1 cellular context compared by ENCODE assay signal in genomic region chr14:54394596-54394995, GRCh38.
TF ChIP-seq lines count a peak whose summit lies in the region.

No MANE protein-coding gene starts in this region.

TF ChIP-seq in GM23338, 12 proteins besides CTCF, POLR2A, EP300 and RAD21 (continued from another document):
- TF ChIP-seq, protein P1, sequence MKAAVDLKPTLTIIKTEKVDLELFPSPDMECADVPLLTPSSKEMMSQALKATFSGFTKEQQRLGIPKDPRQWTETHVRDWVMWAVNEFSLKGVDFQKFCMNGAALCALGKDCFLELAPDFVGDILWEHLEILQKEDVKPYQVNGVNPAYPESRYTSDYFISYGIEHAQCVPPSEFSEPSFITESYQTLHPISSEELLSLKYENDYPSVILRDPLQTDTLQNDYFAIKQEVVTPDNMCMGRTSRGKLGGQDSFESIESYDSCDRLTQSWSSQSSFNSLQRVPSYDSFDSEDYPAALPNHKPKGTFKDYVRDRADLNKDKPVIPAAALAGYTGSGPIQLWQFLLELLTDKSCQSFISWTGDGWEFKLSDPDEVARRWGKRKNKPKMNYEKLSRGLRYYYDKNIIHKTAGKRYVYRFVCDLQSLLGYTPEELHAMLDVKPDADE (IDR thresholded peaks at IDR 0.05): no peak
- TF ChIP-seq ZNF114 (CRISPR knock-in tag; IDR thresholded peaks at IDR 0.05) (no peak), POLR2AphosphoS5 (IDR thresholded peaks at IDR 0.05; ENCODE audit: low read depth) (no peak), ZNF331 (CRISPR knock-in tag; IDR thresholded peaks at IDR 0.05; ENCODE audit: low read depth) (no peak), REST (IDR thresholded peaks at IDR 0.05; ENCODE audit: unreplicated experiment) (no peak), STAT1 (IDR thresholded peaks at IDR 0.05; ENCODE audit: unreplicated experiment) (no peak), CREB1 (CRISPR knock-in tag; IDR thresholded peaks at IDR 0.05; ENCODE audit: low read depth) (no peak), NANOG (IDR thresholded peaks at IDR 0.05; ENCODE audit: borderline replicate concordance) (no peak), EZH2phosphoT487 (IDR thresholded peaks at IDR 0.05; ENCODE audit: unreplicated experiment) (no peak), JUNB (IDR thresholded peaks at IDR 0.05; ENCODE audit: unreplicated experiment) (no peak), EZH2 (IDR thresholded peaks at IDR 0.05; ENCODE audit: low read depth, unreplicated experiment) (no peak)
